ENCODE assay signal across 25 cellular contexts in the genomic region with DNA sequence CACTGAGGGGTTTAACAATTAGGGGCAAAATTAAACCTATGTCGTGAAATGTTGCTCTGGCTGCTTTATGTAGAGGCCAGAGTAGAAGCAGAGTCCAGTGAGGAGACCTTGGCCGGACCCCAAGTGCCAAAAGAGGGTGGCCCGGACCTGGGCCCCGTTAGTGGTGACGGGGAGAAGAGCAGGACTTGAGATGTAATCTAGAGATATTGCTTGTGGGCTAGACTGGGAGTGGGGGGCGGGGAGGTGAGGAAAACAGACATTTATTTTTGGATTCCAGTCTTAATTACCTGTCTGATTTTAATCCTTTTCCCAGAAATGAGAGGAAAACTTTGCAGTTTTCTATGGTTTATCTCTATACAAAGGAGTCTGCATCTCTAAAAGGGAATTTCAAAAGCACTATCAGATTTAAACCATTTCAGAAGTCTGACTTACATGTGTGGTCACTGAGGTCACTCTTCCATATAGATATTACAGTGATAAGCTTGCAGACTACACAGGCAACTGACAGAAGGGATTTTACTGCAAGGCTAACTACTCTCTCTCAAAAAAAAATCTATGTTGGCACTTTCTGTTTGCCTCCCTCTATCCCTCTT.
"Had no signal": no experiment of that assay in that cellular context is flagged by ENCODE, and none has a peak within 500 bp of the region (broad histone marks: within the 10 kb centered on the region; RNA-seq: fewer than 3 reads in every experiment).

No MANE protein-coding gene starts in this region.

- ATAC-seq: foreskin keratinocyte; gastroesophageal sphincter; heart right ventricle; left colon; naive thymus-derived CD8-positive, alpha-beta T cell; right cardiac atrium; stimulated activated naive B cell treated with anti-CD40 and anti-IgM and Interleukin-4, amounts not matched to agents 10 μg/mL and 1 μg/mL and 100 μg/mL, for 72 hours had no signal

- H3K27me3 Mint-ChIP-seq: naive thymus-derived CD8-positive, alpha-beta T cell; stimulated activated naive B cell treated with anti-CD40 and anti-IgM and Interleukin-4, amounts not matched to agents 10 μg/mL and 1 μg/mL and 100 μg/mL, for 72 hours; stimulated activated naive CD8-positive, alpha-beta T cell treated with anti-CD3 and anti-CD28 coated beads, Interleukin-15, Interleukin-2, amounts not matched to agents 100 ng/mL and 50 ng/mL, for 24 hours had no signal

- DNase-seq: dermis blood vessel endothelial cell; effector memory CD4-positive, alpha-beta T cell; foreskin keratinocyte; glutamatergic neuron; heart right ventricle; hippocampal formation; islet precursor cell; kidney glomerular epithelial cell; left colon; left ventricle myocardium inferior; mammary epithelial cell; mesendoderm; naive thymus-derived CD8-positive, alpha-beta T cell; occipital lobe; ovary; posterior cingulate gyrus; psoas muscle; right cardiac atrium; sigmoid colon; spleen; stimulated activated naive B cell treated with anti-CD40 and anti-IgM and Interleukin-4, amounts not matched to agents 10 μg/mL and 1 μg/mL and 100 μg/mL, for 72 hours; transverse colon had no signal

- H3K4me3 Mint-ChIP-seq: naive thymus-derived CD8-positive, alpha-beta T cell; stimulated activated naive B cell treated with anti-CD40 and anti-IgM and Interleukin-4, amounts not matched to agents 10 μg/mL and 1 μg/mL and 100 μg/mL, for 72 hours; stimulated activated naive CD8-positive, alpha-beta T cell treated with anti-CD3 and anti-CD28 coated beads, Interleukin-15, Interleukin-2, amounts not matched to agents 100 ng/mL and 50 ng/mL, for 24 hours had no signal

- H3K27ac Mint-ChIP-seq: stimulated activated naive CD8-positive, alpha-beta T cell treated with anti-CD3 and anti-CD28 coated beads, Interleukin-15, Interleukin-2, amounts not matched to agents 100 ng/mL and 50 ng/mL, for 24 hours had no signal

- H3K9me3 Mint-ChIP-seq: stimulated activated naive CD8-positive, alpha-beta T cell treated with anti-CD3 and anti-CD28 coated beads, Interleukin-15, Interleukin-2, amounts not matched to agents 100 ng/mL and 50 ng/mL, for 24 hours had no signal

- FAIRE-seq: endothelial cell of umbilical vein had no signal
